24 cellular contexts compared by ENCODE assay signal in the genomic region with DNA sequence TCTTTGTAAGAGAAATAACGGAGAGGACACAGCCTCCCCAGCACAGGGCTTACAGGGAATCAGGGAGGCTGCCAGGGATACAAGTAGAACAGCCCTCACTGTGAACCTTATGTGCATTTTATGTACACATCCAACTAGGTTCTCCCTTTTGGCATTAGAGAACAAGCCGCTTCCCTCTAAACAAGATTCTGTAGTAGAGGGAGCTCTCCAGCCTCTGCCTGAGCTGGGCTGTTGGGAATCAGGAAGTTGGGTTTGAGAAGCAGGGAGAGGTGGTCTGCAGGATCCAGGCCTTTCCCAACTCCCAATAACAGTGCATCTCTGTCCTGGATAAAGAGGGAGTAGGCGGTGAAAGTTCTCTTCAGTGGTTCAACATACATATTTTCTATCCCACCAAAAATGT.
"Had no signal": no experiment of that assay in that cellular context is flagged by ENCODE, and none has a peak within 500 bp of the region (broad histone marks: within the 10 kb centered on the region; RNA-seq: fewer than 3 reads in every experiment).

No MANE protein-coding gene starts in this region.

- H3K27ac ChIP-seq: sigmoid colon had no signal

- H3K4me3 ChIP-seq: gastrocnemius medialis, sigmoid colon, tibial nerve had no signal

- H3K36me3 Mint-ChIP-seq: activated naive CD8-positive, alpha-beta T cell had no signal

- H3K9me3 Mint-ChIP-seq: activated B cell treated with CpG ODN at 0.5 μM for 24 hours; activated T-cell treated with anti-CD3 and anti-CD28 coated beads, Interleukin-2, amount 50 U/mL, for 24 hours; activated T-helper 2 cell treated with anti-CD3 and anti-CD28 coated beads, Interferon-gamma antibody, Interleukin-2, Interleukin-4, amounts not matched to agents 10 μg/mL and 5 μg/mL and 100 μg/mL, durations not matched to agents 14 hours and 24 hours and 36 hours; effector memory CD8-positive, alpha-beta T cell; nephron progenitor cell; stimulated activated naive CD8-positive, alpha-beta T cell treated with anti-CD3 and anti-CD28 coated beads, Interleukin-15, Interleukin-2, amounts not matched to agents 100 ng/mL and 50 ng/mL, for 24 hours; T-helper 1 cell treated with Interleukin-12 subunit alpha and Interleukin-12 subunit beta and Interleukin-4 antibody, amounts not matched to agents 30 μg/mL and 1 μg/mL, for 36 hours had no signal

- H3K27me3 ChIP-seq: gastrocnemius medialis, sigmoid colon, tibial nerve had no signal

- H3K9me3 ChIP-seq: gastrocnemius medialis, sigmoid colon, tibial nerve had no signal

- H3K36me3 ChIP-seq: gastrocnemius medialis, sigmoid colon had no signal

- H3K27me3 Mint-ChIP-seq: activated B cell treated with CpG ODN at 0.5 μM for 24 hours; activated CD4-positive, alpha-beta T cell treated with anti-CD3 and anti-CD28 coated beads for 36 hours had no signal

- DNase-seq: activated B cell treated with CpG ODN at 0.5 μM for 24 hours; activated CD4-positive, alpha-beta T cell treated with anti-CD3 and anti-CD28 coated beads for 36 hours; activated CD4-positive, alpha-beta T cell treated with anti-CD3 and anti-CD28 coated beads, Interleukin-2, amount 50 U/mL, for 4 hours; activated CD8-positive, alpha-beta memory T cell treated with anti-CD3 and anti-CD28 coated beads for 24 hours; activated CD8-positive, alpha-beta memory T cell treated with anti-CD3 and anti-CD28 coated beads, Interleukin-2, amount 50 U/mL, for 4 hours; activated naive CD4-positive, alpha-beta T cell; activated T-cell treated with anti-CD3 and anti-CD28 coated beads, Interleukin-2, amount 50 U/mL, for 24 hours; central memory CD4-positive, alpha-beta T cell; effector memory CD8-positive, alpha-beta T cell; gastrocnemius medialis; hippocampal formation; left ventricle myocardium superior; nephron progenitor cell; occipital lobe; sigmoid colon; stimulated activated CD4-positive, alpha-beta T cell treated with anti-CD3 and anti-CD28 coated beads, Interleukin-4, amount 100 ng/mL, for 4 hours; substantia nigra; T1000 had no signal

- ATAC-seq: activated CD4-positive, alpha-beta T cell treated with anti-CD3 and anti-CD28 coated beads for 36 hours; effector memory CD8-positive, alpha-beta T cell; esophagus mucosa; gastrocnemius medialis; left ventricle myocardium superior had no signal

- H3K27ac Mint-ChIP-seq: activated B cell treated with CpG ODN at 0.5 μM for 24 hours; activated CD4-positive, alpha-beta T cell treated with anti-CD3 and anti-CD28 coated beads for 36 hours; activated naive CD8-positive, alpha-beta T cell; activated T-cell treated with anti-CD3 and anti-CD28 coated beads, Interleukin-2, amount 50 U/mL, for 24 hours; activated T-helper 2 cell treated with anti-CD3 and anti-CD28 coated beads, Interferon-gamma antibody, Interleukin-2, Interleukin-4, amounts not matched to agents 10 μg/mL and 5 μg/mL and 100 μg/mL, durations not matched to agents 14 hours and 24 hours and 36 hours; effector memory CD8-positive, alpha-beta T cell; nephron progenitor cell; stimulated activated naive CD8-positive, alpha-beta T cell treated with anti-CD3 and anti-CD28 coated beads, Interleukin-15, Interleukin-2, amounts not matched to agents 100 ng/mL and 50 ng/mL, for 24 hours; T-helper 1 cell treated with Interleukin-12 subunit alpha and Interleukin-12 subunit beta and Interleukin-4 antibody, amounts not matched to agents 30 μg/mL and 1 μg/mL, for 36 hours had no signal

- H3K4me3 Mint-ChIP-seq: activated B cell treated with CpG ODN at 0.5 μM for 24 hours; activated CD4-positive, alpha-beta T cell treated with anti-CD3 and anti-CD28 coated beads for 36 hours; activated naive CD8-positive, alpha-beta T cell; activated T-cell treated with anti-CD3 and anti-CD28 coated beads, Interleukin-2, amount 50 U/mL, for 24 hours; effector memory CD8-positive, alpha-beta T cell; nephron progenitor cell; stimulated activated naive CD8-positive, alpha-beta T cell treated with anti-CD3 and anti-CD28 coated beads, Interleukin-15, Interleukin-2, amounts not matched to agents 100 ng/mL and 50 ng/mL, for 24 hours; T-helper 1 cell treated with Interleukin-12 subunit alpha and Interleukin-12 subunit beta and Interleukin-4 antibody, amounts not matched to agents 30 μg/mL and 1 μg/mL, for 36 hours had no signal

- H3K4me1 ChIP-seq: gastrocnemius medialis had no signal

- H3K4me1 Mint-ChIP-seq: activated CD4-positive, alpha-beta T cell treated with anti-CD3 and anti-CD28 coated beads for 36 hours had no signal
